1 cellular context compared by ENCODE assay signal in genomic region chr17:82357394-82357793, GRCh38.
TF ChIP-seq lines count a peak whose summit lies in the region.

No MANE protein-coding gene starts in this region.

TF ChIP-seq in H1, 55 proteins besides CTCF, POLR2A, EP300 and RAD21:
- TF ChIP-seq CBX5 (IDR thresholded peaks at IDR 0.05; ENCODE audit: low read depth, low read length) (no peak), CEBPB (IDR thresholded peaks at IDR 0.05; ENCODE audit: low read depth, low read length) (no peak), PHF8 (conservative IDR thresholded peaks at IDR 0.05; ENCODE audit: low read depth, low read length) (no peak), CHD7 (IDR thresholded peaks at IDR 0.05; ENCODE audit: insufficient replicate concordance, low read length) (no peak), SP2 (IDR thresholded peaks at IDR 0.05; ENCODE audit: low read length) (no peak), SIX5 (IDR thresholded peaks at IDR 0.05; ENCODE audit: low read depth, low read length) (no peak), ASH2L (IDR thresholded peaks at IDR 0.05; ENCODE audit: low read length) (no peak), YY1 (IDR thresholded peaks at IDR 0.05; ENCODE audit: low read depth, low read length) (no peak), JUND (IDR thresholded peaks at IDR 0.05; ENCODE audit: low read length) (no peak), FOSL1 (IDR thresholded peaks at IDR 0.05; ENCODE audit: insufficient read depth, low read depth, low read length) (no peak), RFX5 (IDR thresholded peaks at IDR 0.05; ENCODE audit: borderline replicate concordance, low read depth, low read length) (no peak), CTBP2 (IDR thresholded peaks at IDR 0.05; ENCODE audit: borderline replicate concordance, insufficient read depth, insufficient read length, low read length) (no peak), ATF3 (IDR thresholded peaks at IDR 0.05; ENCODE audit: insufficient read depth, low read depth, low read length) (no peak), BCL11A (IDR thresholded peaks at IDR 0.05; ENCODE audit: low read depth in 2 of 2, low read length in 2 of 2) (no peak), NANOG (IDR thresholded peaks at IDR 0.05; ENCODE audit: insufficient read depth, low read depth, low read length, poor library complexity, severe bottlenecking) (no peak), TCF12 (IDR thresholded peaks at IDR 0.05; ENCODE audit: low read depth, low read length) (no peak), MAFK (IDR thresholded peaks at IDR 0.05; ENCODE audit: low read depth, low read length) (no peak)
